In genomic region chr2:33599175-33599942, GRCh38 we compare ENCODE assay signal across 1 cellular context.
TF ChIP-seq lines count a peak whose summit lies in the region.

Gene FAM98A, minus strand, starts transcription at chr2:33599299. Its CDS starts 78 bp downstream, at chr2:33599221.

TF ChIP-seq in HepG2, 621 proteins besides CTCF, POLR2A, EP300 and RAD21 (continued from another document and continues in another):
- TF ChIP-seq MAFK (conservative IDR thresholded peaks at IDR 0.05 in 1 of 2, IDR thresholded peaks at IDR 0.05 in 1 of 2; ENCODE audit: low read length in 2 of 2) (no peak), ISX (CRISPR knock-in tag; conservative IDR thresholded peaks at IDR 0.05) (peak; percentile 49; the same call in 1 of the 2 replicates), SMAD1 (CRISPR knock-in tag; IDR thresholded peaks at IDR 0.05; ENCODE audit: borderline replicate concordance, low read depth) (no peak), ZNF839 (CRISPR knock-in tag; IDR thresholded peaks at IDR 0.05; ENCODE audit: borderline replicate concordance) (0 out of 2 replicates have a peak, but pooled peaks have one; percentile 11), FOXK1 (CRISPR knock-in tag; IDR thresholded peaks at IDR 0.05; ENCODE audit: borderline replicate concordance, low read depth) (no peak; the same call in 1 of the 2 replicates), JUND (CRISPR knock-in tag; IDR thresholded peaks at IDR 0.05) (no peak), IKZF5 (CRISPR knock-in tag; IDR thresholded peaks at IDR 0.05) (peak; percentile 77; the same call in 1 of the 2 replicates), SOX6 (IDR thresholded peaks at IDR 0.05) (no peak), SOX6 (CRISPR knock-in tag; IDR thresholded peaks at IDR 0.05) (peak; percentile 81), XRCC5 (optimal IDR thresholded peaks at IDR 0.05; ENCODE audit: low read length) (peak; percentile 81), FOXA1 (IDR thresholded peaks at IDR 0.05) (no peak), FOXA1 (CRISPR knock-in tag; IDR thresholded peaks at IDR 0.05) (0 out of 2 replicates have a peak, but pooled peaks have one; percentile 18), ARNT2 (CRISPR knock-in tag; IDR thresholded peaks at IDR 0.05; ENCODE audit: low read depth) (0 out of 2 replicates have a peak, but pooled peaks have one; percentile 31), TBP (CRISPR knock-in tag; IDR thresholded peaks at IDR 0.05) (no peak), ZNF329 (CRISPR knock-in tag; IDR thresholded peaks at IDR 0.05; ENCODE audit: low read depth) (peak; percentile 62; the same call in 1 of the 2 replicates), ZIK1 (CRISPR knock-in tag; IDR thresholded peaks at IDR 0.05; ENCODE audit: borderline replicate concordance, low read depth) (peak; percentile 23; the same call in 1 of the 2 replicates), DDIT3 (CRISPR knock-in tag; IDR thresholded peaks at IDR 0.05) (no peak), ZNF253 (CRISPR knock-in tag; IDR thresholded peaks at IDR 0.05; ENCODE audit: borderline replicate concordance) (peak; percentile 13; the same call in 1 of the 2 replicates), MLXIP (CRISPR knock-in tag; IDR thresholded peaks at IDR 0.05; ENCODE audit: borderline replicate concordance) (peak; percentile 70; the same call in 1 of the 2 replicates), HMGA1 (CRISPR knock-in tag; conservative IDR thresholded peaks at IDR 0.05) (no peak), CREM (IDR thresholded peaks at IDR 0.05) (peak; percentile 72), CREM (CRISPR knock-in tag; IDR thresholded peaks at IDR 0.05) (no peak), PAX8 (CRISPR knock-in tag; IDR thresholded peaks at IDR 0.05; ENCODE audit: borderline replicate concordance) (no peak), ZNF350 (CRISPR knock-in tag; IDR thresholded peaks at IDR 0.05; ENCODE audit: borderline replicate concordance, low read depth) (peak; percentile 86; the same call in 1 of the 2 replicates), ELF3 (CRISPR knock-in tag; IDR thresholded peaks at IDR 0.05) (peak; percentile 56), ZNF124 (CRISPR knock-in tag; IDR thresholded peaks at IDR 0.05) (no peak), ASH2L (IDR thresholded peaks at IDR 0.05; ENCODE audit: insufficient read length, low read depth, low read length) (peak; percentile 55), ZNF17 (CRISPR knock-in tag; IDR thresholded peaks at IDR 0.05) (no peak), KIAA2018 (CRISPR knock-in tag; IDR thresholded peaks at IDR 0.05; ENCODE audit: borderline replicate concordance) (0 out of 2 replicates have a peak, but pooled peaks have one; percentile 52), ZFP36L2 (CRISPR knock-in tag; IDR thresholded peaks at IDR 0.05) (0 out of 2 replicates have a peak, but pooled peaks have one; percentile 55), ZNF891 (CRISPR knock-in tag; IDR thresholded peaks at IDR 0.05) (no peak; the same call in 1 of the 2 replicates), SIN3B (IDR thresholded peaks at IDR 0.05; ENCODE audit: low read length) (peak; percentile 46; the same call in 1 of the 2 replicates), ZNF792 (CRISPR knock-in tag; IDR thresholded peaks at IDR 0.05) (peak; percentile 37), HNRNPK (IDR thresholded peaks at IDR 0.05; ENCODE audit: low read depth, low read length, poor library complexity, severe bottlenecking) (no peak), DPF2 (CRISPR knock-in tag; IDR thresholded peaks at IDR 0.05; ENCODE audit: borderline replicate concordance, low read depth) (no peak), FLYWCH1 (CRISPR knock-in tag; IDR thresholded peaks at IDR 0.05) (peak; percentile 81; the same call in 1 of the 2 replicates)
- TF ChIP-seq, protein P1, sequence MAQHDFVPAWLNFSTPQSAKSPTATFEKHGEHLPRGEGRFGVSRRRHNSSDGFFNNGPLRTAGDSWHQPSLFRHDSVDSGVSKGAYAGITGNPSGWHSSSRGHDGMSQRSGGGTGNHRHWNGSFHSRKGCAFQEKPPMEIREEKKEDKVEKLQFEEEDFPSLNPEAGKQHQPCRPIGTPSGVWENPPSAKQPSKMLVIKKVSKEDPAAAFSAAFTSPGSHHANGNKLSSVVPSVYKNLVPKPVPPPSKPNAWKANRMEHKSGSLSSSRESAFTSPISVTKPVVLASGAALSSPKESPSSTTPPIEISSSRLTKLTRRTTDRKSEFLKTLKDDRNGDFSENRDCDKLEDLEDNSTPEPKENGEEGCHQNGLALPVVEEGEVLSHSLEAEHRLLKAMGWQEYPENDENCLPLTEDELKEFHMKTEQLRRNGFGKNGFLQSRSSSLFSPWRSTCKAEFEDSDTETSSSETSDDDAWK (CRISPR knock-in tag; IDR thresholded peaks at IDR 0.05) = no peak
- TF ChIP-seq, protein P2, sequence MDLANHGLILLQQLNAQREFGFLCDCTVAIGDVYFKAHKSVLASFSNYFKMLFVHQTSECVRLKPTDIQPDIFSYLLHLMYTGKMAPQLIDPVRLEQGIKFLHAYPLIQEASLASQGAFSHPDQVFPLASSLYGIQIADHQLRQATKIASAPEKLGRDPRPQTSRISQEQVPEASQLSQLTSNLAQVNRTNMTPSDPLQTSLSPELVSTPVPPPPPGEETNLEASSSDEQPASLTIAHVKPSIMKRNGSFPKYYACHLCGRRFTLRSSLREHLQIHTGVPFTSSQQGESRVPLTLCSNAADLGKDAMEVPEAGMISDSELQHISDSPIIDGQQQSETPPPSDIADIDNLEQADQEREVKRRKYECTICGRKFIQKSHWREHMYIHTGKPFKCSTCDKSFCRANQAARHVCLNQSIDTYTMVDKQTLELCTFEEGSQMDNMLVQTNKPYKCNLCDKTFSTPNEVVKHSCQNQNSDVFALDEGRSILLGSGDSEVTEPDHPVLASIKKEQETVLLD (CRISPR knock-in tag; IDR thresholded peaks at IDR 0.05; ENCODE audit: low read depth) = peak; percentile 63; the same call in 1 of the 2 replicates
- TF ChIP-seq, protein P3, sequence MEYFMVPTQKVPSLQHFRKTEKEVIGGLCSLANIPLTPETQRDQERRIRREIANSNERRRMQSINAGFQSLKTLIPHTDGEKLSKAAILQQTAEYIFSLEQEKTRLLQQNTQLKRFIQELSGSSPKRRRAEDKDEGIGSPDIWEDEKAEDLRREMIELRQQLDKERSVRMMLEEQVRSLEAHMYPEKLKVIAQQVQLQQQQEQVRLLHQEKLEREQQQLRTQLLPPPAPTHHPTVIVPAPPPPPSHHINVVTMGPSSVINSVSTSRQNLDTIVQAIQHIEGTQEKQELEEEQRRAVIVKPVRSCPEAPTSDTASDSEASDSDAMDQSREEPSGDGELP (IDR thresholded peaks at IDR 0.05; ENCODE audit: borderline replicate concordance, low read depth) = peak; percentile 96
- TF ChIP-seq, protein P4, sequence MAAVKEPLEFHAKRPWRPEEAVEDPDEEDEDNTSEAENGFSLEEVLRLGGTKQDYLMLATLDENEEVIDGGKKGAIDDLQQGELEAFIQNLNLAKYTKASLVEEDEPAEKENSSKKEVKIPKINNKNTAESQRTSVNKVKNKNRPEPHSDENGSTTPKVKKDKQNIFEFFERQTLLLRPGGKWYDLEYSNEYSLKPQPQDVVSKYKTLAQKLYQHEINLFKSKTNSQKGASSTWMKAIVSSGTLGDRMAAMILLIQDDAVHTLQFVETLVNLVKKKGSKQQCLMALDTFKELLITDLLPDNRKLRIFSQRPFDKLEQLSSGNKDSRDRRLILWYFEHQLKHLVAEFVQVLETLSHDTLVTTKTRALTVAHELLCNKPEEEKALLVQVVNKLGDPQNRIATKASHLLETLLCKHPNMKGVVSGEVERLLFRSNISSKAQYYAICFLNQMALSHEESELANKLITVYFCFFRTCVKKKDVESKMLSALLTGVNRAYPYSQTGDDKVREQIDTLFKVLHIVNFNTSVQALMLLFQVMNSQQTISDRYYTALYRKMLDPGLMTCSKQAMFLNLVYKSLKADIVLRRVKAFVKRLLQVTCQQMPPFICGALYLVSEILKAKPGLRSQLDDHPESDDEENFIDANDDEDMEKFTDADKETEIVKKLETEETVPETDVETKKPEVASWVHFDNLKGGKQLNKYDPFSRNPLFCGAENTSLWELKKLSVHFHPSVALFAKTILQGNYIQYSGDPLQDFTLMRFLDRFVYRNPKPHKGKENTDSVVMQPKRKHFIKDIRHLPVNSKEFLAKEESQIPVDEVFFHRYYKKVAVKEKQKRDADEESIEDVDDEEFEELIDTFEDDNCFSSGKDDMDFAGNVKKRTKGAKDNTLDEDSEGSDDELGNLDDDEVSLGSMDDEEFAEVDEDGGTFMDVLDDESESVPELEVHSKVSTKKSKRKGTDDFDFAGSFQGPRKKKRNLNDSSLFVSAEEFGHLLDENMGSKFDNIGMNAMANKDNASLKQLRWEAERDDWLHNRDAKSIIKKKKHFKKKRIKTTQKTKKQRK (IDR thresholded peaks at IDR 0.05; ENCODE audit: low read length) = no peak
- TF ChIP-seq, protein P5, sequence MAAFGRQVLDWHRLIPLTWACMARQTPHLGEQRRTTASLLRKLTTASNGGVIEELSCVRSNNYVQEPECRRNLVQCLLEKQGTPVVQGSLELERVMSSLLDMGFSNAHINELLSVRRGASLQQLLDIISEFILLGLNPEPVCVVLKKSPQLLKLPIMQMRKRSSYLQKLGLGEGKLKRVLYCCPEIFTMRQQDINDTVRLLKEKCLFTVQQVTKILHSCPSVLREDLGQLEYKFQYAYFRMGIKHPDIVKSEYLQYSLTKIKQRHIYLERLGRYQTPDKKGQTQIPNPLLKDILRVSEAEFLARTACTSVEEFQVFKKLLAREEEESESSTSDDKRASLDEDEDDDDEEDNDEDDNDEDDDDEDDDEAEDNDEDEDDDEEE (CRISPR knock-in tag; IDR thresholded peaks at IDR 0.05) = no peak
